Comparison of ENCODE assay signal across 26 cellular contexts in genomic region chr1:8035289-8035688, GRCh38.
"Had no signal": no experiment of that assay in that cellular context is flagged by ENCODE, and none has a peak within 500 bp of the region (broad histone marks: within the 10 kb centered on the region; RNA-seq: fewer than 3 reads in every experiment).

No MANE protein-coding gene starts in this region.

- H3K4me1 ChIP-seq: vagina had no signal

- H3K27me3 ChIP-seq: esophagus squamous epithelium, right lobe of liver, upper lobe of left lung, vagina had no signal

- H3K4me3 ChIP-seq: esophagus squamous epithelium, left ventricle myocardium inferior, lung, right lobe of liver, skin epidermis, upper lobe of left lung, vagina had no signal

- H3K27ac ChIP-seq: esophagus squamous epithelium, left ventricle myocardium inferior, neutrophil, right lobe of liver, skin epidermis, upper lobe of left lung, vagina had no signal

- DNase-seq: activated CD4-positive, alpha-beta T cell treated with anti-CD3 and anti-CD28 coated beads for 36 hours; activated CD4-positive, alpha-beta T cell treated with anti-CD3 and anti-CD28 coated beads, Interleukin-2, amount 50 U/mL, for 4 hours; activated CD4-positive, CD25-positive, alpha-beta regulatory T cell; activated effector memory CD4-positive, alpha-beta T cell treated with anti-CD3 and anti-CD28 coated beads, Interleukin-2, amount 50 U/mL, for 16 hours; activated naive CD4-positive, alpha-beta T cell treated with anti-CD3 and anti-CD28 coated beads, Interleukin-2, amount 50 U/mL, for 16 hours; activated naive CD8-positive, alpha-beta T cell treated with anti-CD3 and anti-CD28 coated beads, Interleukin-2, amount 50 U/mL, for 24 hours; activated T-cell treated with anti-CD3 and anti-CD28 coated beads for 4 hours; activated T-cell treated with anti-CD3 and anti-CD28 coated beads, Interleukin-2, amount 50 U/mL, for 72 hours; amygdala; central memory CD4-positive, alpha-beta T cell; endodermal cell; esophagus squamous epithelium; foreskin melanocyte; left ventricle myocardium inferior; naive B cell; nephron progenitor cell; right lobe of liver; stimulated activated CD4-positive, alpha-beta T cell treated with anti-CD3 and anti-CD28 coated beads, Interleukin-12 subunit alpha, Interleukin-12 subunit beta, amount 100 ng/mL, for 4 hours; stimulated activated CD4-positive, alpha-beta T cell treated with anti-CD3 and anti-CD28 coated beads, Interleukin-4, amount 100 ng/mL, for 1 hour; stimulated activated naive CD8-positive, alpha-beta T cell treated with anti-CD3 and anti-CD28 coated beads, Interleukin-15, Interleukin-2, amounts not matched to agents 100 U/mL and 50 U/mL, for 24 hours; upper lobe of left lung had no signal

- H3K9me3 ChIP-seq: esophagus squamous epithelium, neutrophil, right lobe of liver, upper lobe of left lung, vagina had no signal

- ATAC-seq: activated CD4-positive, alpha-beta T cell treated with anti-CD3 and anti-CD28 coated beads for 36 hours; activated naive CD8-positive, alpha-beta T cell treated with anti-CD3 and anti-CD28 coated beads, Interleukin-2, amount 50 U/mL, for 24 hours; activated T-cell treated with anti-CD3 and anti-CD28 coated beads, Interleukin-2, amount 50 U/mL, for 72 hours; right lobe of liver; stimulated activated naive CD8-positive, alpha-beta T cell treated with anti-CD3 and anti-CD28 coated beads, Interleukin-15, Interleukin-2, amounts not matched to agents 100 U/mL and 50 U/mL, for 24 hours had no signal

- H3K36me3 ChIP-seq: esophagus squamous epithelium, left ventricle myocardium inferior, neutrophil, right lobe of liver, upper lobe of left lung, vagina had no signal

- FAIRE-seq: islet of Langerhans had no signal
